Comparison of ENCODE assay signal across 1 cellular context in genomic region chr19:46350029-46350757, GRCh38.
TF ChIP-seq lines count a peak whose summit lies in the region.

No MANE protein-coding gene starts in this region.

TF ChIP-seq in GM12878, 131 proteins besides CTCF, POLR2A, EP300 and RAD21 (continued from another document):
- TF ChIP-seq MTA2 (IDR thresholded peaks at IDR 0.05; ENCODE audit: low read depth) (no peak), SKIL (IDR thresholded peaks at IDR 0.05; ENCODE audit: low read depth, poor library complexity, severe bottlenecking) (no peak), HSF1 (IDR thresholded peaks at IDR 0.05; ENCODE audit: low read depth, low read length) (no peak), DPF2 (IDR thresholded peaks at IDR 0.05) (0 out of 2 replicates have a peak, but pooled peaks have one; percentile 23), SREBF1 (IDR thresholded peaks at IDR 0.05; ENCODE audit: low read length) (no peak), NR2F1 (conservative IDR thresholded peaks at IDR 0.05) (peak; percentile 46; the same call in 1 of the 2 replicates), BCLAF1 (IDR thresholded peaks at IDR 0.05) (no peak), BCL3 (IDR thresholded peaks at IDR 0.05; ENCODE audit: borderline replicate concordance, insufficient read depth, low read depth, low read length, poor library complexity, severe bottlenecking) (no peak), CBFB (IDR thresholded peaks at IDR 0.05; ENCODE audit: low read depth) (no peak), CUX1 (IDR thresholded peaks at IDR 0.05; ENCODE audit: insufficient replicate concordance, low read depth, low read length) (no peak), ZNF207 (IDR thresholded peaks at IDR 0.05; ENCODE audit: borderline replicate concordance) (0 out of 2 replicates have a peak, but pooled peaks have one; percentile 5), ZNF622 (IDR thresholded peaks at IDR 0.05) (no peak), MLLT1 (IDR thresholded peaks at IDR 0.05) (0 out of 2 replicates have a peak, but pooled peaks have one; percentile 38), BRCA1 (IDR thresholded peaks at IDR 0.05; ENCODE audit: low read depth, low read length) (no peak), KDM1A (IDR thresholded peaks at IDR 0.05; ENCODE audit: borderline replicate concordance) (no peak), E2F4 (IDR thresholded peaks at IDR 0.05; ENCODE audit: low read depth, low read length) (no peak), NFXL1 (IDR thresholded peaks at IDR 0.05; ENCODE audit: borderline replicate concordance) (no peak), REST (IDR thresholded peaks at IDR 0.05; ENCODE audit: low read depth, low read length) (no peak), BACH1 (IDR thresholded peaks at IDR 0.05; ENCODE audit: borderline replicate concordance) (no peak), USF1 (IDR thresholded peaks at IDR 0.05; ENCODE audit: borderline replicate concordance, extremely low read length, insufficient read depth, low read depth, low read length) (no peak), IKZF2 (IDR thresholded peaks at IDR 0.05) (no peak), STAT3 (IDR thresholded peaks at IDR 0.05; ENCODE audit: low read depth, low read length) (no peak), LARP7 (IDR thresholded peaks at IDR 0.05) (no peak), RB1 (IDR thresholded peaks at IDR 0.05; ENCODE audit: borderline replicate concordance) (no peak), ATF7 (IDR thresholded peaks at IDR 0.05; ENCODE audit: low read depth) (no peak), ZNF274 (IDR thresholded peaks at IDR 0.05; ENCODE audit: insufficient read depth, insufficient read length) (no peak)
TF ChIP-seq in GM12878: peak in this region for 4.
